19 cellular contexts compared by ENCODE assay signal in the genomic region with DNA sequence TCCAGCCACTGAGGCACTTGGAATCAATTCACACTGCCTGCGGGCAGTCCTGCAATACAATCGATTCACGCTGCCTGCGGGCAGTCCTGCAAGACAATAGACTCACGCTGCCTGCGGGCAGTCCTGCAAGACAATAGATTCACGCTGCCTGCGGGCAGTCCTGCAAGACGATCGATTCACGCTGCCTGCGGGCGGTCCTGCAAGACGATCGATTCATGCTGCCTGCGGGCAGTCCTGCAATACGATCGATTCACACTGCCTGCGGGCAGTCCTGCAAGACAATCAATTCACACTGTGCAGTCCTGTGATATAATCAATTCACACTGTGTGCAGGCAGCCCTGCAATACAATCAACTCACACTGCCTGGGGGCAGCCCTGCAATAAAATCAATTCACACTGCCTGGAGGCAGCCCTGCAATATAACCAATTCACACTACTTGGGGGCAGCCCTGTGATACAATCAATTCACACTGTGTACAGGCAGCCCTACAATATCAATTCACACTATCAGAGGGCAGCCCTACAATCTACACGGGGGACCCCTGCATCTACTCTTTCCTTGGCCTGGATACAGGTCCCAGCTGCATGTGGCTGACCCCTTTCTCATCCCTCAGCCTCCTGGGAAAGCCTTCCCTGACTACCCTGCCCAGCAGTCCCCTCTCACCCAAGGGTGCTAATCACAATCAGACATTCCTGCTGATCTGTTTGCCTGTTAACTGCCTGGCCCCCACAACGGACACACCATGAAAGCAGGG. TPM values are rescaled to one million over a fixed set of nuclear protein-coding genes. Genes with fewer than 3 reads are reported as not detected.
DNase-seq lines count a peak whose midpoint lies in the region; ATAC-seq, FAIRE-seq and TF ChIP-seq lines count a peak whose summit lies in the region.
"Had no signal": no experiment of that assay in that cellular context is flagged by ENCODE, and none has a peak within 500 bp of the region (broad histone marks: within the 10 kb centered on the region; RNA-seq: fewer than 3 reads in every experiment).

No MANE protein-coding gene starts in this region.

- H2BK15ac ChIP-seq in H1 (ENCODE audit: low read length): no peak overlapping the region

- no peak overlapping the region for H2AK5ac ChIP-seq in H1 (ENCODE audit: low read depth, low read length)

- TF ChIP-seq POLR2A in H1 (IDR thresholded peaks at IDR 0.05; ENCODE audit: control extremely low read depth in 1 of 2, low read depth in 2 of 2, low read length in 2 of 2) (no peak), spleen (IDR thresholded peaks at IDR 0.05) (no peak)

- no peak for FAIRE-seq in H1 (lab: Jason Lieb, UNC)

- no peak overlapping the region for H3K18ac ChIP-seq in H1 (ENCODE audit: extremely low read depth, low read length)

- 0 out of 2 replicates have a peak, but pooled peaks cover 2% of the 10 kb centered on the region for H3K4me1 ChIP-seq in HEK293 (ENCODE audit: control insufficient read depth, insufficient read depth, low read length)
- H3K4me1 ChIP-seq in H1 (replicated peaks in 1 of 4; ENCODE audit: control insufficient read depth in 3 of 4, insufficient read depth in 4 of 4, low read length in 3 of 4): peaks cover 0 to 3% (median 0%) of the 10 kb centered on the region in 4 experiments; a peak in 3 of 7 replicates
- H3K4me1 ChIP-seq in spleen: peaks cover 4 to 60% (median 20%) of the 10 kb centered on the region in 6 donors
- H3K4me1 ChIP-seq: SJCRH30 had no signal

- no peak overlapping the region for H4K91ac ChIP-seq in H1 (replicated peaks; ENCODE audit: insufficient read length, low read length)

- no peak overlapping the region for H3K4me2 ChIP-seq in H1 (ENCODE audit: insufficient read depth in 1 of 2, low read depth in 2 of 2, low read length in 2 of 2)
- H3K4me2 ChIP-seq: BLaER1 treated with 17β-estradiol and CSF1 and Interleukin-3, amounts not matched to agents 10 nM and 100 nM had no signal

- peaks cover 31 to 87% of the 10 kb centered on the region in 2 experiments; a peak in 3 of 4 replicates for H3K79me2 ChIP-seq in H1 (ENCODE audit: control insufficient read depth in 1 of 2, insufficient read depth in 2 of 2, low read length in 2 of 2)

- H3K36me3 ChIP-seq in HEK293 (ENCODE audit: control insufficient read depth in 2 of 2, insufficient read depth in 1 of 2, low read length in 2 of 2) (peaks cover 0 to 12% of the 10 kb centered on the region in 2 experiments; a peak in 1 of 3 replicates), H1 (ENCODE audit: control insufficient read depth in 2 of 4, insufficient read depth in 4 of 4, low read length in 3 of 4) (peaks cover 5 to 8% (median 6%) of the 10 kb centered on the region in 4 experiments; a peak in 5 of 8 replicates), spleen (peaks cover 0 to 45% (median 0%) of the 10 kb centered on the region in 6 donors)
- H3K36me3 ChIP-seq: MG63, SJCRH30 had no signal

- no peak overlapping the region for H2BK12ac ChIP-seq in H1 (ENCODE audit: low read depth, low read length)

- H4K20me1 ChIP-seq in H1 (replicated peaks in 1 of 2; ENCODE audit: control insufficient read depth in 1 of 2, insufficient read depth in 2 of 2, low read length in 2 of 2): peaks cover 12 to 37% of the 10 kb centered on the region in 2 experiments

- H3K14ac ChIP-seq in H1 (ENCODE audit: insufficient read length): no peak overlapping the region

- peak; percentile 11 for DNase-seq in D341Med (ENCODE audit: low spot score)
- DNase-seq in H1 (ENCODE audit: low read depth in 1 of 2, low spot score in 2 of 2): no peak
- DNase-seq in spleen: peak; percentile 53
- no peak for DNase-seq in DMS79 treated with DMSO at 0.1 percent for 48 hours (lab: John Stamatoyannopoulos, UW)
- DNase-seq: DND-41, GDM1, Kasumi-1, MG63, NCI-H1048, NCI-H1436, NCI-H2029, NCI-H345, NCI-H526, SJCRH30 had no signal

- peak overlapping the region; percentile 39; the same call in 1 of the 2 replicates for H4K8ac ChIP-seq in H1 (ENCODE audit: extremely low read depth, insufficient read depth, low read length)

- no peak overlapping the region for H2BK20ac ChIP-seq in H1 (ENCODE audit: low read length)

- H3K23ac ChIP-seq in H1 (ENCODE audit: insufficient read length): no peak overlapping the region

- intact Hi-C loops in spleen (cut with DNase I; ENCODE audit: low total_unique reads): no loop called here

- 95% methylated on average over 21 of the region's 21 CpGs; no CpG with 5 or more reads in 1 of the 2 experiments for WGBS in H1 (ENCODE audit: extremely low coverage in 1 of 2, insufficient coverage in 1 of 2, insufficient read length in 1 of 2, insufficient replicate concordance in 2 of 2, low coverage in 1 of 2, low lambda C conversion rate in 2 of 2, missing lambda C conversion rate in 1 of 2), 2 experiments
- 94 to 98% (median 96%) methylated on average over 21 of the region's 21 CpGs for WGBS in spleen, 5 donors

- POLR2A ChIA-PET in HEK293 (lab: Yijun Ruan, JAX) (no interaction called here), H1 (lab: Charles Lee; ENCODE audit: partially characterized antibody) (interaction anchor here (1.3 to 2.7 kb wide), 2 partner anchors 8 to 66 kb away, joined by 3 to 10 read pairs; partner anchors contain the start of gene LSM14B)

- H2BK120ac ChIP-seq in H1 (replicated peaks; ENCODE audit: low read depth, low read length): no peak overlapping the region

- TF ChIP-seq CTCF in HEK293 (tag by site-specific recombination; IDR thresholded peaks at IDR 0.05) (no peak), H1 (IDR thresholded peaks at IDR 0.05; ENCODE audit: control extremely low read depth in 1 of 3, insufficient read depth in 1 of 3, low read depth in 1 of 3, low read length in 3 of 3) (no peak), spleen (IDR thresholded peaks at IDR 0.05 in 8 of 11, conservative IDR thresholded peaks at IDR 0.05 in 3 of 11) (no peak)

- CTCF ChIA-PET in HEK293 (lab: Yijun Ruan, JAX) (no interaction called here), H1 (lab: Charles Lee; ENCODE audit: partially characterized antibody) (interaction anchor here (1.6 kb wide), 2 partner anchors 77 to 81 kb away, joined by 4 to 5 read pairs; no protein-coding TSS in a partner anchor)

- no peak overlapping the region for H2BK5ac ChIP-seq in H1 (ENCODE audit: low read depth, low read length)

- H3K9me3 ChIP-seq in HEK293 (ENCODE audit: control insufficient read depth, insufficient read depth, low read depth, low read length) (no peaks in the 10 kb centered on the region), H1 (ENCODE audit: insufficient read depth in 2 of 2, low read depth in 1 of 2, low read length in 1 of 2) (peaks cover 0 to 3% of the 10 kb centered on the region in 2 experiments; a peak in 1 of 4 replicates), spleen (no peaks in the 10 kb centered on the region)
- H3K9me3 ChIP-seq: MG63, SJCRH30 had no signal

- no peaks in the 10 kb centered on the region for H3K27me3 ChIP-seq in H1 (replicated peaks in 1 of 4; ENCODE audit: control insufficient read depth in 3 of 4, extremely low read depth in 1 of 4, insufficient read depth in 3 of 4, low read length in 3 of 4)
- H3K27me3 ChIP-seq in spleen (replicated peaks in 1 of 7): no peaks in the 10 kb centered on the region
- H3K27me3 ChIP-seq: BLaER1 treated with 17β-estradiol and CSF1 and Interleukin-3, amounts not matched to agents 10 nM and 100 nM; MG63; SJCRH30 had no signal

- no peaks in the 10 kb centered on the region; the same call in 1 of the 2 replicates for H3K23me2 ChIP-seq in H1 (ENCODE audit: low read depth, low read length)

- no peak overlapping the region for H3K4ac ChIP-seq in H1 (replicated peaks; ENCODE audit: insufficient read length, low read depth, low read length)

- no peak for TF ChIP-seq RAD21 in H1 (IDR thresholded peaks at IDR 0.05 in 1 of 2, conservative IDR thresholded peaks at IDR 0.05 in 1 of 2; ENCODE audit: low read depth in 2 of 2, low read length in 2 of 2)

- no peak overlapping the region for H2AFZ ChIP-seq in H1 (ENCODE audit: low read length)

- H4K5ac ChIP-seq in H1 (ENCODE audit: insufficient read length, low read depth, low read length): no peak overlapping the region

- no peak overlapping the region for H3K9ac ChIP-seq in H1 (replicated peaks in 1 of 4; ENCODE audit: extremely low read depth in 1 of 4, low read depth in 3 of 4, low read length in 3 of 4)
- H3K9ac ChIP-seq: BLaER1 treated with 17β-estradiol and CSF1 and Interleukin-3, amounts not matched to agents 10 nM and 100 nM had no signal

- H3K4me3 ChIP-seq in HEK293 (ENCODE audit: low read depth, low read length) (no peak overlapping the region), H1 (ENCODE audit: extremely low read depth in 1 of 4, insufficient read depth in 2 of 4, low read depth in 3 of 4, low read length in 4 of 4) (no peak overlapping the region), spleen (no peak overlapping the region)
- H3K4me3 ChIP-seq: BLaER1 treated with 17β-estradiol and CSF1 and Interleukin-3, amounts not matched to agents 10 nM and 100 nM; MG63; SJCRH30 had no signal

- H3K79me1 ChIP-seq in H1 (ENCODE audit: low read depth, low read length): peaks cover 30% of the 10 kb centered on the region

- H3K27ac ChIP-seq in HEK293 (ENCODE audit: extremely low read depth, low read depth, low read length): no peak overlapping the region
- no peak overlapping the region for H3K27ac ChIP-seq in H1 (ENCODE audit: low read depth, low read length)
- H3K27ac ChIP-seq in spleen: no peak overlapping the region
- H3K27ac ChIP-seq: BLaER1 treated with 17β-estradiol and CSF1 and Interleukin-3, amounts not matched to agents 10 nM and 100 nM; SJCRH30 had no signal

- no peak for ATAC-seq in HG02642 (IDR thresholded peaks at IDR 0.05; ENCODE audit: poor library complexity, unreplicated experiment)
- no peak for ATAC-seq in GM19324 (IDR thresholded peaks at IDR 0.05; ENCODE audit: low FRiP score, unreplicated experiment)
- ATAC-seq: HCT116 had no signal

- TF ChIP-seq EP300 in H1 (IDR thresholded peaks at IDR 0.05; ENCODE audit: borderline replicate concordance in 1 of 2, low read depth in 2 of 2, low read length in 2 of 2): no peak

- H3K56ac ChIP-seq in H1 (replicated peaks; ENCODE audit: insufficient read length, low read depth, low read length): no peak overlapping the region

RNA-seq across cellular contexts. Expression of gene TAF4, which starts 10.4 kb away (rescaled TPM):
- total RNA-seq in H1 (2021; fragmentation: NEBNext Ultra II Directional; extraction: Animal tissue kit (Norgen Biotek cat#: 25700)): 30.1 and 33.0 TPM in 2 replicates
- polyA plus RNA-seq in H1 (2011; rRNA removed) (16.0 and 25.8 TPM in 2 replicates), spleen (1 to 10 TPM; 4.3 to 7.2 (median 4.4) TPM)
- 12.2 TPM for polyA plus RNA-seq in H1 (2011; cell fraction: cytosol; rRNA removed)
- polyA plus RNA-seq in H1 (2011; cell fraction: nucleus; rRNA removed): 17.4 TPM
- polyA plus RNA-seq in H1 (2012, experiment 1 of 2): 17.8 to 35.7 TPM (median 25.0 TPM) in 4 replicates
- polyA plus RNA-seq in H1 (2012, experiment 2 of 2): 9.2 TPM
- 24.0 TPM for polyA plus RNA-seq in H1 (2013, experiment 1 of 2)
- 19.7 TPM for polyA plus RNA-seq in H1 (2013, experiment 2 of 2)
- polyA minus RNA-seq in H1 (2011; rRNA and poly(A)+ RNA removed): 4.3 and 4.6 TPM in 2 replicates
- 34.5 TPM for polyA minus RNA-seq in H1 (2011; cell fraction: cytosol; rRNA and poly(A)+ RNA removed)
- polyA minus RNA-seq in H1 (2011; cell fraction: nucleus; rRNA and poly(A)+ RNA removed): 16.3 TPM
- 10 to 100 TPM; 15.5 to 28.3 (median 18.6) TPM for total RNA-seq in spleen

Comparison
In these comparisons a context has a peak if more than half of its experiments do, and no peak if none do; other contexts are left out.
1. DNase-seq: peak in D341Med (single experiment) and spleen (single experiment); none in H1 (0 of 2) and DMS79 treated with DMSO at 0.1 percent for 48 hours (single experiment).